8 cellular contexts compared by ENCODE assay signal in genomic region chr16:2474877-2475412, GRCh38. TPM values are rescaled to one million over a fixed set of nuclear protein-coding genes. Genes with fewer than 3 reads are reported as not detected.
DNase-seq lines count a peak whose midpoint lies in the region; FAIRE-seq and TF ChIP-seq lines count a peak whose summit lies in the region.

Gene TBC1D24, plus strand, starts transcription at chr16:2475127. Its CDS starts 21,022 bp downstream, at chr16:2496149.

- intact Hi-C loops in activated naive CD4-positive, alpha-beta T cell treated with anti-CD3 and anti-CD28 coated beads for 36 hours (cut with micrococcal nuclease): loop anchor here (1.0 to 5.0 kb wide), 3 partner anchors 12 to 48 kb away; partner anchors contain the start of genes CCNF and TEDC2
- intact Hi-C loops in stomach (cut with DNase I; ENCODE audit: low total_unique reads): no loop called here

- H3K27me3 Mint-ChIP-seq in activated naive CD4-positive, alpha-beta T cell treated with anti-CD3 and anti-CD28 coated beads for 36 hours (ENCODE audit: low read depth): peaks cover 19% of the 10 kb centered on the region

- H3K4me3 ChIP-seq in neuron (ENCODE audit: low read length) (peak within 1 kb of the TSS; percentile 79), stomach (peak within 1 kb of the TSS; percentile 60 to 90 (median 80))

- DNase-seq in COR-L47 (lab: John Stamatoyannopoulos, UW) (peak; percentile 83), GM20000 (ENCODE audit: low spot score) (peak; percentile 100), KBM-7 (peak; percentile 78), SK-MEL-5 (ENCODE audit: low read depth, low spot score) (peak; percentile 82), frontal cortex (ENCODE audit: low spot score in 2 of 2) (peak; percentile 100), stomach (peak; percentile 90)
- DNase-seq in activated naive CD4-positive, alpha-beta T cell treated with anti-CD3 and anti-CD28 coated beads for 36 hours: peak; percentile 77

- TF ChIP-seq CTCF in GM20000 (IDR thresholded peaks at IDR 0.05; ENCODE audit: extremely low read depth, missing control alignments): no peak
- TF ChIP-seq CTCF in stomach (IDR thresholded peaks at IDR 0.05): no peak

- TF ChIP-seq EP300 in stomach (IDR thresholded peaks at IDR 0.05): no peak

- H3K36me3 Mint-ChIP-seq in activated naive CD4-positive, alpha-beta T cell treated with anti-CD3 and anti-CD28 coated beads for 36 hours (ENCODE audit: low read depth): no peaks in the 10 kb centered on the region

- in situ Hi-C loops in KBM-7 (cut with MboI; ENCODE audit: low pct_unique_long_range_greater_than_20kb, low sequenced_read_pairs) (no loop called here), SK-MEL-5 (cut with HindIII; ENCODE audit: low pct_unique_long_range_greater_than_20kb, low sequenced_read_pairs) (no loop called here)

- H3K9me3 ChIP-seq in neuron (ENCODE audit: low read length) (no peaks in the 10 kb centered on the region), stomach (no peaks in the 10 kb centered on the region)

- H3K27me3 ChIP-seq in neuron (ENCODE audit: insufficient read depth, low read length) (no peaks in the 10 kb centered on the region), stomach (peaks cover 19 to 39% (median 37%) of the 10 kb centered on the region in 3 donors)

- peaks cover 18% of the 10 kb centered on the region for H3K4me1 Mint-ChIP-seq in activated naive CD4-positive, alpha-beta T cell treated with anti-CD3 and anti-CD28 coated beads for 36 hours (ENCODE audit: low read depth)

- H3K4me3 Mint-ChIP-seq in activated naive CD4-positive, alpha-beta T cell treated with anti-CD3 and anti-CD28 coated beads for 36 hours: peak within 1 kb of the TSS; percentile 77

- H3K4me1 ChIP-seq in neuron (ENCODE audit: insufficient read depth, low read length) (peaks cover 36% of the 10 kb centered on the region), stomach (peaks cover 48 to 67% (median 61%) of the 10 kb centered on the region in 4 donors)

- H3K27ac Mint-ChIP-seq in activated naive CD4-positive, alpha-beta T cell treated with anti-CD3 and anti-CD28 coated beads for 36 hours: no peak within 1 kb of the TSS

- TF ChIP-seq POLR2A in stomach (IDR thresholded peaks at IDR 0.05): no peak

- H3K36me3 ChIP-seq in neuron (ENCODE audit: insufficient read depth, low read length) (no peaks in the 10 kb centered on the region), stomach (peaks cover 0 to 5% (median 2%) of the 10 kb centered on the region in 4 donors)

- CTCF ChIA-PET in activated naive CD4-positive, alpha-beta T cell treated with anti-CD3 and anti-CD28 coated beads for 36 hours (lab: Charles Lee): interaction anchor here (0.7 kb wide), 1 partner anchor 11 kb away, joined by 3 read pairs; no protein-coding TSS in a partner anchor

- H3K9me3 Mint-ChIP-seq in activated naive CD4-positive, alpha-beta T cell treated with anti-CD3 and anti-CD28 coated beads for 36 hours: no peaks in the 10 kb centered on the region

- peak within 1 kb of the TSS; percentile 86 for H2AFZ ChIP-seq in neuron (ENCODE audit: low read depth, low read length)

- H3K27ac ChIP-seq in stomach: peak within 1 kb of the TSS; percentile 85 to 93 (median 89)

- FAIRE-seq in frontal cortex (lab: Jason Lieb, UNC): no peak

- WGBS in stomach, 5 donors: 0 to 2% (median 0%) methylated on average over 1 to 76 of the region's 77 CpGs

RNA-seq across cellular contexts. Expression of gene TBC1D24, which starts in this region (rescaled TPM):
- total RNA-seq in SK-MEL-5 (2014; rRNA removed; shearing (Covaris generic)): 5.7 and 9.3 TPM in 2 replicates
- polyA plus RNA-seq in SK-MEL-5 (2015; cell fraction: cytosol; rRNA removed): 6.3 and 8.0 TPM in 2 replicates
- 12.2 and 21.0 TPM in 2 replicates for polyA plus RNA-seq in SK-MEL-5 (2015; cell fraction: nucleus; rRNA removed)
- total RNA-seq in activated naive CD4-positive, alpha-beta T cell treated with anti-CD3 and anti-CD28 coated beads for 36 hours: 1 to 10 TPM; 8.1 to 8.6 TPM
- 24.5 TPM for total RNA-seq in frontal cortex
- total RNA-seq in stomach: 10 to 100 TPM in 4 of 5 donors, 1 to 10 TPM in 1; 5.0 to 35.6 (median 18.7) TPM
- polyA plus RNA-seq in stomach: 1 to 10 TPM; 3.2 to 4.2 (median 3.4) TPM

Comparison
In these comparisons a context has a peak if more than half of its experiments do, and no peak if none do; other contexts are left out.
1. Peak in every context shown above with its lines: DNase-seq, H3K4me3 ChIP-seq and H3K27ac ChIP-seq.